8 cellular contexts compared by ENCODE assay signal in genomic region chr13:114130708-114131580, GRCh38. TPM values are rescaled to one million over a fixed set of nuclear protein-coding genes. Genes with fewer than 3 reads are reported as not detected.
A peak's percentile ranks its signal among the peaks of the same experiment; 100 is the strongest.
DNase-seq lines count a peak whose midpoint lies in the region; ATAC-seq and TF ChIP-seq lines count a peak whose summit lies in the region.

No MANE protein-coding gene starts in this region.

- peaks cover 18% of the 10 kb centered on the region for H3K27me3 ChIP-seq in HUES48 (ENCODE audit: control insufficient read depth, insufficient read depth, low read length)
- H3K27me3 ChIP-seq in right cardiac atrium (ENCODE audit: control insufficient read depth, insufficient read depth): no peaks in the 10 kb centered on the region

- in situ Hi-C loops in astrocyte of the cerebellum (cut with HindIII; ENCODE audit: low sequenced_read_pairs): no loop called here

- ATAC-seq in right cardiac atrium (peak; percentile 46 to 61), GM18511 (IDR thresholded peaks at IDR 0.05; ENCODE audit: unreplicated experiment) (no peak), HG02938 (IDR thresholded peaks at IDR 0.05; ENCODE audit: unreplicated experiment) (no peak)

- no peaks in the 10 kb centered on the region for H3K9me3 ChIP-seq in HUES48 (ENCODE audit: control insufficient read depth, insufficient read depth, low read length)
- H3K9me3 ChIP-seq in right cardiac atrium (ENCODE audit: control insufficient read depth, low read length): no peaks in the 10 kb centered on the region

- 4% methylated on average over 35 of the region's 35 CpGs for WGBS in right cardiac atrium

- no peak overlapping the region for H3K9ac ChIP-seq in HUES48 (ENCODE audit: low read depth, low read length)

- intact Hi-C loops in right cardiac atrium (cut with DNase I): no loop called here

- DNase-seq in GDM1 (lab: John Stamatoyannopoulos, UW): peak; percentile 86
- peak; percentile 43 for DNase-seq in SKM-1 (lab: John Stamatoyannopoulos, UW; ENCODE audit: unreplicated experiment)
- peak; percentile 85 for DNase-seq in astrocyte of the cerebellum (ENCODE audit: low read depth)
- DNase-seq in right cardiac atrium: peak; percentile 64 to 80 (median 80)
- DNase-seq in putamen (ENCODE audit: low spot score): peak; percentile 47

- peak overlapping the region; percentile 69 for H3K27ac ChIP-seq in HUES48 (ENCODE audit: low read depth, low read length)
- peak overlapping the region; percentile 79 for H3K27ac ChIP-seq in right cardiac atrium (ENCODE audit: low read length)

- H3K36me3 ChIP-seq in HUES48 (ENCODE audit: control insufficient read depth, insufficient read depth, low read length): no peaks in the 10 kb centered on the region

- peaks cover 40% of the 10 kb centered on the region for H3K4me1 ChIP-seq in HUES48 (ENCODE audit: control insufficient read depth, insufficient read depth, low read length)
- H3K4me1 ChIP-seq in right cardiac atrium (ENCODE audit: control insufficient read depth, insufficient read depth, low read length): peaks cover 17% of the 10 kb centered on the region

- H3K4me3 ChIP-seq in HUES48 (ENCODE audit: low read depth, low read length): peak overlapping the region; percentile 73
- peak overlapping the region; percentile 98 for H3K4me3 ChIP-seq in astrocyte of the cerebellum (ENCODE audit: low read depth, low read length)
- H3K4me3 ChIP-seq in right cardiac atrium (ENCODE audit: low read length): peak overlapping the region; percentile 80

- no peak for TF ChIP-seq CTCF in astrocyte of the cerebellum (IDR thresholded peaks at IDR 0.05; ENCODE audit: low read depth, low read length, missing control alignments)

RNA-seq across cellular contexts. Expression of gene RASA3, which starts 1.5 kb away (rescaled TPM):
- 10 to 100 TPM in 3 of 4 donors, 1 to 10 TPM in 1; 9.4 to 15.5 (median 11.8) TPM for total RNA-seq in right cardiac atrium
- polyA plus RNA-seq in right cardiac atrium: 7.4 TPM

RNA-seq across cellular contexts. Expression of gene CFAP97D2, which starts 48.1 kb away (rescaled TPM):
- total RNA-seq in right cardiac atrium: not detected
- not detected for polyA plus RNA-seq in right cardiac atrium

Comparison
In these comparisons a context has a peak if more than half of its experiments do, and no peak if none do; other contexts are left out.
1. ATAC-seq: peak in right cardiac atrium (2 of 2); none in GM18511 (single experiment) and HG02938 (single experiment).
2. Peak in every context shown above with its lines, with median percentiles within 50 percentile points of each other: DNase-seq and H3K4me3 ChIP-seq.